In the genomic region with DNA sequence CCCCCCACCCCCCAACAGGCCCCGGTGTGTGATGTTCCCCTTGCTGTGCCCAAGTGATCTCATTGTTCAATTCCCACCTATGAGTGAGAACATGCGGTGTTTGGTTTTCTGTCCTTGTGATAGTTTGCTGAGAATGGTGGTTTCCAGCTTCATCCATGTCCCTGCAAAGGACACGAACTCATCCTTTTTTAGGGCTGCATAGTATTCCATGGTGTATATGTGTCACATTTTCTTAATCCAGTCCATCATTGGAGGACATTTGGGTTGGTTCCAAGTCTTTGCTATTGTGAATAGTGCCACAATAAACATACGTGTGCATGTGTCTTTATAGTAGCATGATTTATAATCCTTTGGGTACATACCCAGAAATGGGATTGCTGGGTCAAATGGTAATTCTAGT, we compare ENCODE assay signal across 4 cellular contexts. TPM values are rescaled to one million over a fixed set of nuclear protein-coding genes. Genes with fewer than 3 reads are reported as not detected.
"Had no signal": no experiment of that assay in that cellular context is flagged by ENCODE, and none has a peak within 500 bp of the region (broad histone marks: within the 10 kb centered on the region; RNA-seq: fewer than 3 reads in every experiment).

No MANE protein-coding gene starts in this region.

RNA-seq across cellular contexts. Expression of a gene that starts 27.2 kb away (rescaled TPM):
- total RNA-seq: M059J, NCI-H460 had no signal

RNA-seq across cellular contexts. Expression of a gene that starts 38.6 kb away (rescaled TPM):
- total RNA-seq: LHCN-M2, M059J, MCF 10A, NCI-H460 had no signal
